In genomic region chr17:2195729-2196128, GRCh38 we compare ENCODE assay signal across 9 cellular contexts.
DNase-seq lines count a peak whose midpoint lies in the region; TF ChIP-seq lines count a peak whose summit lies in the region.
"Had no signal": no experiment of that assay in that cellular context is flagged by ENCODE, and none has a peak within 500 bp of the region (broad histone marks: within the 10 kb centered on the region; RNA-seq: fewer than 3 reads in every experiment).

No MANE protein-coding gene starts in this region.

- intact Hi-C loops in cardiac septum (cut with DNase I): no loop called here
- intact Hi-C loops in posterior vena cava (cut with DNase I): no loop called here

- H3K36me3 Mint-ChIP-seq in activated naive CD8-positive, alpha-beta T cell treated with anti-CD3 and anti-CD28 coated beads for 36 hours: peaks cover 39% of the 10 kb centered on the region

- peaks cover 52% of the 10 kb centered on the region for H3K4me1 Mint-ChIP-seq in activated naive CD8-positive, alpha-beta T cell treated with anti-CD3 and anti-CD28 coated beads for 36 hours

- peak overlapping the region; percentile 54 for H3K27ac Mint-ChIP-seq in activated naive CD8-positive, alpha-beta T cell treated with anti-CD3 and anti-CD28 coated beads for 36 hours

- H3K9me3 Mint-ChIP-seq in activated naive CD8-positive, alpha-beta T cell treated with anti-CD3 and anti-CD28 coated beads for 36 hours: no peaks in the 10 kb centered on the region

- no peaks in the 10 kb centered on the region for H3K27me3 Mint-ChIP-seq in activated naive CD8-positive, alpha-beta T cell treated with anti-CD3 and anti-CD28 coated beads for 36 hours

- peak overlapping the region; percentile 8 for H3K4me3 Mint-ChIP-seq in activated naive CD8-positive, alpha-beta T cell treated with anti-CD3 and anti-CD28 coated beads for 36 hours

- no peak for TF ChIP-seq CTCF in GM10266 (IDR thresholded peaks at IDR 0.05; ENCODE audit: control insufficient read depth, insufficient read depth, low read depth, missing control alignments)

- peak; percentile 16 for DNase-seq in GM10266 (ENCODE audit: extremely low spot score)
- peak; percentile 7 for DNase-seq in NCI-H510A treated with DMSO at 0.1 percent for 48 hours (lab: John Stamatoyannopoulos, UW)
- DNase-seq in activated naive CD8-positive, alpha-beta T cell treated with anti-CD3 and anti-CD28 coated beads for 36 hours: peak; percentile 50
- peak; percentile 52 to 57 (median 52) for DNase-seq in stimulated activated CD4-positive, alpha-beta T cell treated with anti-CD3 and anti-CD28 coated beads, Interleukin-12 subunit alpha, Interleukin-12 subunit beta, amount 100 ng/mL, for 48 hours (ENCODE audit: low read depth in 2 of 3, low spot score in 1 of 3)
- no peak for DNase-seq in cardiac septum (ENCODE audit: low spot score)
- no peak for DNase-seq in posterior vena cava (ENCODE audit: low spot score)
- DNase-seq in NCI-H226: no peak
- DNase-seq in MV-4-11 (lab: John Stamatoyannopoulos, UW): no peak
- DNase-seq: upper lobe of left lung had no signal

Comparison
In these comparisons a context has a peak if more than half of its experiments do, and no peak if none do; other contexts are left out.
1. DNase-seq: peak in GM10266 (single experiment), NCI-H510A treated with DMSO at 0.1 percent for 48 hours (single experiment), activated naive CD8-positive, alpha-beta T cell treated with anti-CD3 and anti-CD28 coated beads for 36 hours (single experiment) and stimulated activated CD4-positive, alpha-beta T cell treated with anti-CD3 and anti-CD28 coated beads, Interleukin-12 subunit alpha, Interleukin-12 subunit beta, amount 100 ng/mL, for 48 hours (3 of 3); none in cardiac septum (single experiment), posterior vena cava (single experiment), NCI-H226 (single experiment) and MV-4-11 (single experiment).